ENCODE assay signal across 20 cellular contexts in the genomic region with DNA sequence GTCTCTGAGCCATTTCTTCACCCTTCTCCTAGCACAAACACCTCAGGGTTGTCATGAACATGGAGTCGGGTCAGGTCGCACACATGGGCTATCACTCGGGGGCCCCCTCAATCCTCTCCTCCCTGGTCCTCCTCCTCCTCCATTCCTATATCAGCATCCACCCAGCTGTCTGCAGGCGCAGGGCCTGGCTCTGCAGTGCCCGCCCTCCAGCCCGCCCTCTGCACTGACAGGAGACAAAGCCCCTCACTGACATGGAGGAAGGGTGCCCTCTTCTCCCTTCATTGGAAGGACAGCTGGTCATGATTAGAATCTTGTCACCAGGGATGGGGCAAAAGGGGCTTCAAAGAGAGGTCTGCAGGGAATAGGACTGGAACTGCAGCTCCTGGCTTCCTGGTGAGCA. TPM values are rescaled to one million over a fixed set of nuclear protein-coding genes. Genes with fewer than 3 reads are reported as not detected.
DNase-seq lines count a peak whose midpoint lies in the region; ATAC-seq and TF ChIP-seq lines count a peak whose summit lies in the region.
"Had no signal": no experiment of that assay in that cellular context is flagged by ENCODE, and none has a peak within 500 bp of the region (broad histone marks: within the 10 kb centered on the region; RNA-seq: fewer than 3 reads in every experiment).

No MANE protein-coding gene starts in this region.

- no peak for TF ChIP-seq EP300 in esophagus muscularis mucosa (IDR thresholded peaks at IDR 0.05)

- H3K9me3 ChIP-seq in right atrium auricular region (no peaks in the 10 kb centered on the region), esophagus muscularis mucosa (no peaks in the 10 kb centered on the region), neural progenitor cell (ENCODE audit: low read depth) (no peaks in the 10 kb centered on the region)
- H3K9me3 ChIP-seq: MG63 had no signal

- no peak overlapping the region for H3K9ac ChIP-seq in neural progenitor cell

- TF ChIP-seq CTCF in right atrium auricular region (IDR thresholded peaks at IDR 0.05), result no peak
- TF ChIP-seq CTCF in esophagus muscularis mucosa (IDR thresholded peaks at IDR 0.05), result no peak
- no peak for TF ChIP-seq CTCF in neural progenitor cell (IDR thresholded peaks at IDR 0.05)

- H4K20me1 ChIP-seq in neural progenitor cell (ENCODE audit: low read depth), result no peaks in the 10 kb centered on the region

- ATAC-seq in Right ventricle myocardium inferior (no peak), HG03571 (IDR thresholded peaks at IDR 0.05; ENCODE audit: unreplicated experiment) (no peak)
- ATAC-seq: CD8-positive, alpha-beta T cell; HCT116; K562; SK-N-SH treated with all-trans-retinoic acid at 6 μM for 48 hours had no signal

- H3K27ac ChIP-seq in right atrium auricular region, result no peak overlapping the region
- H3K27ac ChIP-seq in esophagus muscularis mucosa (replicated peaks in 1 of 4), result peak overlapping the region; percentile 63 to 98 (median 94)
- H3K27ac ChIP-seq in neural progenitor cell, result no peak overlapping the region
- H3K27ac ChIP-seq in substantia nigra (ENCODE audit: low read depth, low read length, poor library complexity, severe bottlenecking), result peak overlapping the region; percentile 0
- H3K27ac ChIP-seq: RWPE1 had no signal

- H3K79me2 ChIP-seq in neural progenitor cell (ENCODE audit: low read depth), result no peaks in the 10 kb centered on the region

- H2AFZ ChIP-seq in neural progenitor cell (replicated peaks), result no peak overlapping the region

- no peak overlapping the region for H3K4me2 ChIP-seq in neural progenitor cell

- H3K4me1 Mint-ChIP-seq in neural progenitor cell, result peaks cover 37% of the 10 kb centered on the region

- peak overlapping the region; percentile 80 for H3K27ac Mint-ChIP-seq in neural progenitor cell
- H3K27ac Mint-ChIP-seq: CD8-positive, alpha-beta T cell had no signal

- TF ChIP-seq POLR2A in esophagus muscularis mucosa (IDR thresholded peaks at IDR 0.05; ENCODE audit: low read depth), result no peak

- DNase-seq in Right ventricle myocardium inferior (ENCODE audit: missing footprints) (peak; percentile 1), right atrium auricular region (ENCODE audit: low spot score) (no peak), esophagus muscularis mucosa (ENCODE audit: extremely low spot score) (no peak), neural progenitor cell (ENCODE audit: low spot score) (no peak), substantia nigra (lab: John Stamatoyannopoulos, UW) (no peak), G401 (ENCODE audit: low spot score) (no peak)
- DNase-seq: AML-193; C1 segment of cervical spinal cord; CD8-positive, alpha-beta T cell; GDM1; MG63; NCI-H1417; NCI-H1930; NCI-H69 had no signal

- peaks cover 8% of the 10 kb centered on the region for H3K27me3 Mint-ChIP-seq in neural progenitor cell (ENCODE audit: insufficient read depth, low read depth)

- H3K27me3 ChIP-seq in right atrium auricular region, result no peaks in the 10 kb centered on the region
- H3K27me3 ChIP-seq in esophagus muscularis mucosa, result no peaks in the 10 kb centered on the region
- no peaks in the 10 kb centered on the region for H3K27me3 ChIP-seq in neural progenitor cell
- H3K27me3 ChIP-seq: MG63 had no signal

- H3K36me3 ChIP-seq in right atrium auricular region (peaks cover 13% of the 10 kb centered on the region), esophagus muscularis mucosa (peaks cover 4 to 32% (median 16%) of the 10 kb centered on the region in 4 donors), neural progenitor cell (no peaks in the 10 kb centered on the region)
- H3K36me3 ChIP-seq: MG63 had no signal

- H3K4me3 ChIP-seq in right atrium auricular region, result no peak overlapping the region
- no peak overlapping the region for H3K4me3 ChIP-seq in esophagus muscularis mucosa
- H3K4me3 ChIP-seq in neural progenitor cell, result no peak overlapping the region
- H3K4me3 ChIP-seq: K562, MG63 had no signal

- H3K4me1 ChIP-seq in right atrium auricular region (peaks cover 0 to 45% of the 10 kb centered on the region in 2 donors), esophagus muscularis mucosa (peaks cover 45 to 92% (median 86%) of the 10 kb centered on the region in 4 donors), neural progenitor cell (no peaks in the 10 kb centered on the region)

- H3K4me3 Mint-ChIP-seq in neural progenitor cell, result no peak overlapping the region
- H3K4me3 Mint-ChIP-seq: CD8-positive, alpha-beta T cell had no signal

- in situ Hi-C loops in G401 (cut with HindIII; ENCODE audit: low sequenced_read_pairs), result no loop called here

- 93% methylated on average over 4 of the region's 6 CpGs for WGBS in esophagus muscularis mucosa

- H3F3A ChIP-seq in neural progenitor cell (ENCODE audit: low read depth), result no peaks in the 10 kb centered on the region

- no peaks in the 10 kb centered on the region for H3K9me3 Mint-ChIP-seq in neural progenitor cell
- H3K9me3 Mint-ChIP-seq: CD8-positive, alpha-beta T cell had no signal

- intact Hi-C loops in Right ventricle myocardium inferior (cut with DNase I), result no loop called here
- intact Hi-C loops in esophagus muscularis mucosa (cut with DNase I), result no loop called here

- H3K36me3 Mint-ChIP-seq in neural progenitor cell, result peaks cover 3% of the 10 kb centered on the region

RNA-seq across cellular contexts. Expression of gene HS1BP3, which starts 21.7 kb away (rescaled TPM):
- 20.1 TPM for total RNA-seq in Right ventricle myocardium inferior
- 10 to 100 TPM; 19.5 to 26.0 TPM for total RNA-seq in right atrium auricular region
- 10 to 100 TPM; 42.6 to 95.6 (median 60.0) TPM for total RNA-seq in esophagus muscularis mucosa
- 10.0 and 19.5 TPM in 2 replicates for total RNA-seq in neural progenitor cell (ENCODE audit: low replicate concordance)
- total RNA-seq in G401 (2014; rRNA removed; shearing (Covaris generic)), result 47.6 and 53.7 TPM in 2 replicates

RNA-seq across cellular contexts. Expression of gene GDF7, which starts 37.8 kb away (rescaled TPM):
- total RNA-seq in Right ventricle myocardium inferior (0.46 TPM), right atrium auricular region (1 to 10 TPM; 1.1 to 1.7 TPM), esophagus muscularis mucosa (10 to 100 TPM in 1 of 4 donors, 1 to 10 TPM in 3; 2.7 to 10.4 (median 7.4) TPM), neural progenitor cell (ENCODE audit: low replicate concordance) (not detected in 2 replicates)
- total RNA-seq in G401 (2014; rRNA removed; shearing (Covaris generic)), result 0.37 and 1.2 TPM in 2 replicates
- total RNA-seq: K562, LHCN-M2 had no signal

Comparison
In these comparisons a context has a peak if more than half of its experiments do, and no peak if none do; other contexts are left out.
1. H3K27ac ChIP-seq: peak in esophagus muscularis mucosa (4 of 4) and substantia nigra (single experiment); none in right atrium auricular region (0 of 2) and neural progenitor cell (single experiment).